18 cellular contexts compared by ENCODE assay signal in the genomic region with DNA sequence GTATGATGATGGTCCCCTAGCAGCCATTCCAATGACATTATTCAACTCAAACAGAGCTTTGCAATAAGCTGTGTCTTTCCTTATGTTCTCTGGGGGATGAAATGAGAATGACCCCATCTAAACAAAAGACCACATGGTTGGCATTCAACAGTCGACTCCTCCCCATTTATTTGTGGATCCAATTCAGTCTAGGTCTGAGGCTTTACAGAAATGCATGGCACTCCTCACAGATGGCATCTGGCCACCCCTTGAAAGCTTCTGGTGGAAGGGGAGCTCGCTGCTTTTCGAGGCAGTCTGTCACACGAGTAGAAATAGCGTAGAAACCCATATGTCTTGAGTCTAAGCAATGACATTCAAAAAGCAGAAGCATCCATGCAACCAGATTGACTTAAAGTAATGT. TPM values are rescaled to one million over a fixed set of nuclear protein-coding genes. Genes with fewer than 3 reads are reported as not detected.
"Had no signal": no experiment of that assay in that cellular context is flagged by ENCODE, and none has a peak within 500 bp of the region (broad histone marks: within the 10 kb centered on the region; RNA-seq: fewer than 3 reads in every experiment).

No MANE protein-coding gene starts in this region.

- H3K27ac ChIP-seq: body of pancreas, pancreas had no signal

- H3K36me3 ChIP-seq: pancreas had no signal

- DNase-seq: activated B cell treated with CpG ODN at 0.5 μM for 24 hours; activated CD4-positive, alpha-beta T cell treated with anti-CD3 and anti-CD28 coated beads, Interleukin-2, amount 50 U/mL, for 1 hour; activated effector memory CD4-positive, alpha-beta T cell treated with Interleukin-2 at 50 U/mL for 16 hours; activated T-cell treated with anti-CD3 and anti-CD28 coated beads, Interleukin-2, amount 50 U/mL, for 1 hour; body of pancreas; central memory CD4-positive, alpha-beta T cell; effector CD4-positive, alpha-beta T cell; hypothalamus; mammary epithelial cell; pancreas; retina; small intestine; stimulated activated CD4-positive, alpha-beta T cell treated with anti-CD3 and anti-CD28 coated beads, Interleukin-1b, Interleukin-23, amount 100 ng/mL, for 48 hours; substantia nigra; T-cell; trophoblast cell had no signal

- H3K4me1 ChIP-seq: body of pancreas had no signal

- H3K27me3 ChIP-seq: body of pancreas, pancreas had no signal

- ATAC-seq: body of pancreas; pancreas; stimulated activated memory B cell treated with anti-CD40 and anti-IgM and Interleukin-4, amounts not matched to agents 10 μg/mL and 1 μg/mL and 100 μg/mL, for 72 hours; T-cell had no signal

- H3K9me3 ChIP-seq: body of pancreas, pancreas had no signal

- FAIRE-seq: pancreas, small intestine had no signal

- H3K4me3 ChIP-seq: body of pancreas, coronary artery, pancreas had no signal

RNA-seq across cellular contexts. Expression of a gene that starts 29.9 kb away (rescaled TPM):
- total RNA-seq: activated B cell treated with CpG ODN at 0.5 μM for 24 hours had no signal
